Comparison of ENCODE assay signal across 1 cellular context in genomic region chr1:114388432-114389003, GRCh38.
TF ChIP-seq lines count a peak whose summit lies in the region.

No MANE protein-coding gene starts in this region.

TF ChIP-seq in GM12878, 131 proteins besides CTCF, POLR2A, EP300 and RAD21 (continued from another document):
- no peak for TF ChIP-seq TAF1 (IDR thresholded peaks at IDR 0.05; ENCODE audit: borderline replicate concordance, low read depth, low read length)
- TF ChIP-seq YY1 (IDR thresholded peaks at IDR 0.05; ENCODE audit: low read depth, low read length), result no peak
- TF ChIP-seq ZNF592 (IDR thresholded peaks at IDR 0.05), result no peak
- TF ChIP-seq SKIL (IDR thresholded peaks at IDR 0.05; ENCODE audit: low read depth, poor library complexity, severe bottlenecking), result no peak
- no peak for TF ChIP-seq REST (IDR thresholded peaks at IDR 0.05; ENCODE audit: low read depth, low read length)
- no peak for TF ChIP-seq NR2C1 (IDR thresholded peaks at IDR 0.05)
